In the genomic region with DNA sequence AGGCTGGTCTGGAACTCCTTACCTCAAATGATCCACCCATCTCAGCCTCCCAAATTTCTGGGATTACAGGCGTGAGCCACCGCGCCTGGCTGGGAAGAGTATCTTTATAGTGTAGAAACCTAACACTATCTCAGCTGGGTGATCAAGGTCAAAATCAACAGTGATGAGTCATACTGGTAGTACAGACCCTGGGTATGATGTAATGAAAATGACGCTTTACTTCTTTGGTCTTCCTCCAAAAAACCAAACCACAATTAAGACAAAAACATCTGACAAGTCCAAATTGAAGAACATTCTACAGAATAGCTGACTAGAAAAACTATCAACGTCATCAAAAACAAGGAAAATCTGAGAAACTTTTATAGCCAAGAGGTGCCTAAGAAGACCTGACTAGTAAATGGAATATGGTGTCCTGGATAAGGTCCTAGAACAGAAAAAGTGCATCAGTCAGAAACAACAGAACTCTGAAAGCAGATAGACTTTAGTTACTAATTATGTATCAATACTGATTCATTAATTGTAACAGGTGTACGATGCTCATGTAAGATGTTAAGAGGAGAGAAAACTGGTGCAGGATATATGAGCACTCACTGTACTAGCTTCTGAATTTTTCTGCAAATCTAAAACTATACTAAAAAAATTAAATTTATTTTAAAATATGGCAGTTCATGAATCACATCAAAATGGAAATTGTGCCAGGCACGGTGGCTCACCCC, we compare ENCODE assay signal across 8 cellular contexts. TPM values are rescaled to one million over a fixed set of nuclear protein-coding genes. Genes with fewer than 3 reads are reported as not detected.
DNase-seq lines count a peak whose midpoint lies in the region; ATAC-seq and TF ChIP-seq lines count a peak whose summit lies in the region.

No MANE protein-coding gene starts in this region.

- H3K9me3 Mint-ChIP-seq in activated T-cell treated with anti-CD3 and anti-CD28 coated beads, Interleukin-2, amount 50 U/mL, for 24 hours = no peaks in the 10 kb centered on the region

- H2BK5ac ChIP-seq in mesenchymal stem cell (ENCODE audit: low read depth, low read length, poor library complexity, severe bottlenecking) = no peak overlapping the region

- no peak overlapping the region for H3K14ac ChIP-seq in mesenchymal stem cell (ENCODE audit: low read length in 2 of 2)

- no peaks in the 10 kb centered on the region for H3K4me1 ChIP-seq in mesenchymal stem cell (ENCODE audit: control insufficient read depth, insufficient read depth, low read depth, low read length)

- H3K4me2 ChIP-seq in mesenchymal stem cell (ENCODE audit: low read length, poor library complexity, severe bottlenecking) = no peak overlapping the region

- peak overlapping the region; percentile 30 for H3K27ac Mint-ChIP-seq in activated T-cell treated with anti-CD3 and anti-CD28 coated beads, Interleukin-2, amount 50 U/mL, for 24 hours

- no peaks in the 10 kb centered on the region for H3K79me1 ChIP-seq in mesenchymal stem cell (replicated peaks; ENCODE audit: low read length, poor library complexity, severe bottlenecking)

- H4K91ac ChIP-seq in mesenchymal stem cell (ENCODE audit: low read length) = no peak overlapping the region

- H2BK120ac ChIP-seq in mesenchymal stem cell (ENCODE audit: low read depth, low read length) = no peak overlapping the region

- peaks cover 44% of the 10 kb centered on the region for H3K4me1 Mint-ChIP-seq in activated T-cell treated with anti-CD3 and anti-CD28 coated beads, Interleukin-2, amount 50 U/mL, for 24 hours (ENCODE audit: low read depth)

- 73% methylated on average over 3 of the region's 7 CpGs for WGBS in mesenchymal stem cell

- no peak overlapping the region for H2AK5ac ChIP-seq in mesenchymal stem cell (ENCODE audit: low read length, severe bottlenecking)

- H3K27ac ChIP-seq in mesenchymal stem cell (ENCODE audit: low read length, poor library complexity, severe bottlenecking) = no peak overlapping the region

- H3K23ac ChIP-seq in mesenchymal stem cell (ENCODE audit: low read length in 2 of 2) = no peak overlapping the region

- H3K27me3 Mint-ChIP-seq in activated T-cell treated with anti-CD3 and anti-CD28 coated beads, Interleukin-2, amount 50 U/mL, for 24 hours = no peaks in the 10 kb centered on the region

- H2BK12ac ChIP-seq in mesenchymal stem cell (ENCODE audit: low read length in 2 of 2) = no peak overlapping the region

- no peak overlapping the region for H3K4me3 ChIP-seq in mesenchymal stem cell (ENCODE audit: insufficient read depth in 1 of 2, low read depth in 1 of 2, low read length in 2 of 2)

- intact Hi-C loops in posterior vena cava (cut with DNase I) = no loop called here

- no peak overlapping the region for H3K9ac ChIP-seq in mesenchymal stem cell (ENCODE audit: low read length)

- H3K18ac ChIP-seq in mesenchymal stem cell (ENCODE audit: low read depth in 1 of 2, low read length in 2 of 2) = no peak overlapping the region

- H2BK15ac ChIP-seq in mesenchymal stem cell (ENCODE audit: low read depth, poor library complexity, severe bottlenecking) = no peak overlapping the region

- H3K4me3 Mint-ChIP-seq in activated T-cell treated with anti-CD3 and anti-CD28 coated beads, Interleukin-2, amount 50 U/mL, for 24 hours = no peak overlapping the region

- peaks cover 0 to 8% of the 10 kb centered on the region in 2 experiments for H3K27me3 ChIP-seq in mesenchymal stem cell (ENCODE audit: control insufficient read depth in 1 of 2, insufficient read depth in 1 of 2, low read length in 2 of 2)

- H3K9me3 ChIP-seq in mesenchymal stem cell (ENCODE audit: control insufficient read depth, low read length) = no peaks in the 10 kb centered on the region

- peak; percentile 83 for ATAC-seq in GM18505 (IDR thresholded peaks at IDR 0.05; ENCODE audit: unreplicated experiment)
- peak; percentile 64 for ATAC-seq in HG03159 (IDR thresholded peaks at IDR 0.05; ENCODE audit: unreplicated experiment)
- no peak for ATAC-seq in omental fat pad (ENCODE audit: low FRiP score)

- H3K36me3 ChIP-seq in mesenchymal stem cell (ENCODE audit: control insufficient read depth in 1 of 2, insufficient read depth in 2 of 2, low read depth in 1 of 2, low read length in 2 of 2) = no peaks in the 10 kb centered on the region

- TF ChIP-seq CTCF in omental fat pad (IDR thresholded peaks at IDR 0.05) = no peak

- DNase-seq in activated T-cell treated with anti-CD3 and anti-CD28 coated beads, Interleukin-2, amount 50 U/mL, for 24 hours = peak; percentile 40
- DNase-seq in mesenchymal stem cell (peak; percentile 49), NCI-H1048 (lab: John Stamatoyannopoulos, UW) (no peak), omental fat pad (ENCODE audit: low spot score) (no peak), KG1 (lab: John Stamatoyannopoulos, UW) (no peak), posterior vena cava (ENCODE audit: low spot score) (no peak)

- no peak overlapping the region for H2AFZ ChIP-seq in mesenchymal stem cell (ENCODE audit: low read depth, low read length)

- no peak overlapping the region for H3K4ac ChIP-seq in mesenchymal stem cell (ENCODE audit: low read depth in 1 of 2, low read length in 2 of 2)

- no peak for TF ChIP-seq POLR2A in GM18505 (IDR thresholded peaks at IDR 0.05; ENCODE audit: borderline replicate concordance, extremely low read depth, insufficient read depth, insufficient read length)

- no peaks in the 10 kb centered on the region for H3K36me3 Mint-ChIP-seq in activated T-cell treated with anti-CD3 and anti-CD28 coated beads, Interleukin-2, amount 50 U/mL, for 24 hours (ENCODE audit: low read depth)

- no peak overlapping the region for H4K8ac ChIP-seq in mesenchymal stem cell (ENCODE audit: low read length)

RNA-seq across cellular contexts. Expression of a gene that starts 25.4 kb away (rescaled TPM):
- 18.8 TPM for polyA plus RNA-seq in mesenchymal stem cell (2013, experiment 1 of 2)
- polyA plus RNA-seq in mesenchymal stem cell (2013, experiment 2 of 2) = 19.6 TPM
- total RNA-seq in omental fat pad = 10 to 100 TPM; 11.3 to 17.4 (median 14.0) TPM
- 10 to 100 TPM; 24.9 to 39.4 TPM for total RNA-seq in posterior vena cava

Comparison
In these comparisons a context has a peak if more than half of its experiments do, and no peak if none do; other contexts are left out.
1. DNase-seq: peak in activated T-cell treated with anti-CD3 and anti-CD28 coated beads, Interleukin-2, amount 50 U/mL, for 24 hours (single experiment) and mesenchymal stem cell (single experiment); none in NCI-H1048 (single experiment), omental fat pad (single experiment), KG1 (single experiment) and posterior vena cava (single experiment).